Comparison of ENCODE assay signal across 8 cellular contexts in genomic region chr17:2531243-2531954, GRCh38. TPM values are rescaled to one million over a fixed set of nuclear protein-coding genes. Genes with fewer than 3 reads are reported as not detected.
DNase-seq lines count a peak whose midpoint lies in the region; TF ChIP-seq lines count a peak whose summit lies in the region.
"Not testable (repeated sequence)": the region's sequence is repeated elsewhere in the genome, so short reads cannot be mapped to it uniquely, and the experiment has no call there.

No MANE protein-coding gene starts in this region.

- H3K9ac ChIP-seq in Loucy (ENCODE audit: low read depth, low read length, poor library complexity, severe bottlenecking), result peak overlapping the region; percentile 56

- H3K4me1 Mint-ChIP-seq in T-helper 2 cell treated with Interferon-gamma antibody and Interleukin-4, amounts not matched to agents 5 μg/mL and 100 μg/mL, for 36 hours (ENCODE audit: low read depth); activated naive CD4-positive, alpha-beta T cell treated with anti-CD3 and anti-CD28 coated beads, Interleukin-2, amount 50 U/mL, for 24 hours: not testable (repeated sequence)

- not testable (repeated sequence) for TF ChIP-seq CTCF in Loucy (conservative IDR thresholded peaks at IDR 0.05; ENCODE audit: low read length)

- H3K9me2 ChIP-seq in Loucy (replicated peaks; ENCODE audit: low read depth, low read length), result not testable (repeated sequence)

- H3K36me3 ChIP-seq in Loucy (ENCODE audit: insufficient read depth, low read length), result not testable (repeated sequence)

- H3K27me3 Mint-ChIP-seq in T-helper 2 cell treated with Interferon-gamma antibody and Interleukin-4, amounts not matched to agents 5 μg/mL and 100 μg/mL, for 36 hours (ENCODE audit: low read depth); activated naive CD4-positive, alpha-beta T cell treated with anti-CD3 and anti-CD28 coated beads, Interleukin-2, amount 50 U/mL, for 24 hours: not testable (repeated sequence)

- H3K9me3 Mint-ChIP-seq in T-helper 2 cell treated with Interferon-gamma antibody and Interleukin-4, amounts not matched to agents 5 μg/mL and 100 μg/mL, for 36 hours; activated naive CD4-positive, alpha-beta T cell treated with anti-CD3 and anti-CD28 coated beads, Interleukin-2, amount 50 U/mL, for 24 hours: not testable (repeated sequence)

- not testable (repeated sequence) for TF ChIP-seq POLR2A in erythroblast (IDR thresholded peaks at IDR 0.05; ENCODE audit: low read length)

- not testable (repeated sequence) for H3K79me2 ChIP-seq in Loucy (ENCODE audit: insufficient read depth, low read length)

- not testable (repeated sequence) for H3K4me1 ChIP-seq in Loucy (ENCODE audit: insufficient read depth, low read length, poor library complexity, severe bottlenecking)

- not testable (repeated sequence) for H3K27me3 ChIP-seq in Loucy (ENCODE audit: insufficient read depth, low read length, poor library complexity, severe bottlenecking)

- peak overlapping the region; percentile 83 for H3K4me2 ChIP-seq in Loucy (ENCODE audit: low read depth, low read length, poor library complexity, severe bottlenecking)

- H3K36me3 Mint-ChIP-seq in T-helper 2 cell treated with Interferon-gamma antibody and Interleukin-4, amounts not matched to agents 5 μg/mL and 100 μg/mL, for 36 hours (ENCODE audit: low read depth); activated naive CD4-positive, alpha-beta T cell treated with anti-CD3 and anti-CD28 coated beads, Interleukin-2, amount 50 U/mL, for 24 hours: not testable (repeated sequence)

- DNase-seq in A172 (ENCODE audit: low spot score) (peak; percentile 16), GF-D8 (lab: John Stamatoyannopoulos, UW) (peak; percentile 13), erythroblast (lab: John Stamatoyannopoulos, UW) (peak; percentile 41 to 52)
- DNase-seq in T-helper 2 cell treated with Interferon-gamma antibody and Interleukin-4, amounts not matched to agents 5 μg/mL and 100 μg/mL, for 36 hours (ENCODE audit: low spot score), result peak; percentile 7
- peak; percentile 65 for DNase-seq in activated CD8-positive, alpha-beta memory T cell treated with anti-CD3 and anti-CD28 coated beads for 24 hours
- DNase-seq in stimulated activated CD4-positive, alpha-beta T cell treated with anti-CD3 and anti-CD28 coated beads, Interleukin-15, amount 100 ng/mL, for 24 hours, result peak; percentile 8

- H2AFZ ChIP-seq in Loucy (ENCODE audit: low read length), result peak overlapping the region; percentile 89

- not testable (repeated sequence) for H3K27ac Mint-ChIP-seq in T-helper 2 cell treated with Interferon-gamma antibody and Interleukin-4, amounts not matched to agents 5 μg/mL and 100 μg/mL, for 36 hours
- peak overlapping the region; percentile 66 for H3K27ac Mint-ChIP-seq in activated naive CD4-positive, alpha-beta T cell treated with anti-CD3 and anti-CD28 coated beads, Interleukin-2, amount 50 U/mL, for 24 hours

- H3K4me3 ChIP-seq in Loucy (ENCODE audit: low read length, poor library complexity, severe bottlenecking), result peak overlapping the region; percentile 64

- not testable (repeated sequence) for H4K20me1 ChIP-seq in Loucy (ENCODE audit: insufficient read depth, low read length, poor library complexity, severe bottlenecking)

- H3F3A ChIP-seq in Loucy (ENCODE audit: low read depth), result not testable (repeated sequence)

- peak overlapping the region; percentile 59 for H3K4me3 Mint-ChIP-seq in T-helper 2 cell treated with Interferon-gamma antibody and Interleukin-4, amounts not matched to agents 5 μg/mL and 100 μg/mL, for 36 hours
- peak overlapping the region; percentile 43 for H3K4me3 Mint-ChIP-seq in activated naive CD4-positive, alpha-beta T cell treated with anti-CD3 and anti-CD28 coated beads, Interleukin-2, amount 50 U/mL, for 24 hours

- not testable (repeated sequence) for H3K9me3 ChIP-seq in Loucy (ENCODE audit: insufficient read depth, low read depth, low read length)

RNA-seq across cellular contexts. Expression of gene METTL16, which starts 19.7 kb away (rescaled TPM):
- 25.4 and 34.7 TPM in 2 replicates for total RNA-seq in A172 (2014; rRNA removed; shearing (Covaris generic))

Comparison
In these comparisons a context has a peak if more than half of its experiments do, and no peak if none do; other contexts are left out.
1. Peak in every context shown above with its lines: DNase-seq and H3K4me3 ChIP-seq.
2. DNase-seq: peak in every context shown above with its lines; median percentile 65 in activated CD8-positive, alpha-beta memory T cell treated with anti-CD3 and anti-CD28 coated beads for 24 hours; 46 in erythroblast; 16 in A172; 13 in GF-D8; 8 in stimulated activated CD4-positive, alpha-beta T cell treated with anti-CD3 and anti-CD28 coated beads, Interleukin-15, amount 100 ng/mL, for 24 hours; 7 in T-helper 2 cell treated with Interferon-gamma antibody and Interleukin-4, amounts not matched to agents 5 μg/mL and 100 μg/mL, for 36 hours.